19 cellular contexts compared by ENCODE assay signal in the genomic region with DNA sequence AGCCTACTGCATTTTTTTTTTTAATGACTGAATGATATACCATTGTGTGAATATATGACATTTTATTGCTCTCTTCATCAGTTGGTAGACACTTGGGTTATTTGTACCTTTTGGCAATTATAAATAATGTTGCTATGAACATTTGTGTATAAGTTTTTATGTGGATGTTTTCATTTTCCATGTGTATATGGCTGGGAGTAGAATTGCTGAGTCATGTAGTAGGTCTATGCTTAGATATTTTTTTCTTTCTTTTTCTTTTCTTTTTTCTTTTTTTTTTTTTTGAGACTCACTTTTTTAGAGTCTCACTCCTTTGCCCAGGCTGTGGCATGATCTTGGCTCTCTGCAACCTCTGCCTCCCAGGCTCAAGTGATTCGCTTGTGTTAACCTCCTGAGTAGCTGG. TPM values are rescaled to one million over a fixed set of nuclear protein-coding genes. Genes with fewer than 3 reads are reported as not detected.
A peak's percentile ranks its signal among the peaks of the same experiment; 100 is the strongest.
DNase-seq lines count a peak whose midpoint lies in the region; ATAC-seq and TF ChIP-seq lines count a peak whose summit lies in the region.
"Had no signal": no experiment of that assay in that cellular context is flagged by ENCODE, and none has a peak within 500 bp of the region (broad histone marks: within the 10 kb centered on the region; RNA-seq: fewer than 3 reads in every experiment).

No MANE protein-coding gene starts in this region.

- H3K27ac Mint-ChIP-seq in activated T-cell treated with anti-CD3 and anti-CD28 coated beads, Interleukin-2, amount 50 U/mL, for 24 hours: peak overlapping the region; percentile 77
- H3K27ac Mint-ChIP-seq in central memory CD8-positive, alpha-beta T cell (ENCODE audit: low read depth): peak overlapping the region; percentile 21
- peak overlapping the region; percentile 71 for H3K27ac Mint-ChIP-seq in osteocyte (ENCODE audit: unreplicated experiment)
- H3K27ac Mint-ChIP-seq: activated CD4-positive, alpha-beta T cell treated with anti-CD3 and anti-CD28 coated beads, Interleukin-2, amount 10 ng/mL, durations not matched to agents 7 days and 5 days; progenitor cell of endocrine pancreas had no signal

- H3K27ac ChIP-seq in testis: no peak overlapping the region

- 85 to 92% methylated on average over 1 of the region's 1 CpG for WGBS in testis, 2 donors

- H3K4me1 Mint-ChIP-seq in activated T-cell treated with anti-CD3 and anti-CD28 coated beads, Interleukin-2, amount 50 U/mL, for 24 hours (ENCODE audit: low read depth): peaks cover 53% of the 10 kb centered on the region
- peaks cover 27% of the 10 kb centered on the region for H3K4me1 Mint-ChIP-seq in activated T-cell treated with anti-CD3 and anti-CD28 coated beads, Interleukin-2, amount 50 U/mL, for 4 hours (ENCODE audit: low read depth)
- peaks cover 49% of the 10 kb centered on the region for H3K4me1 Mint-ChIP-seq in central memory CD8-positive, alpha-beta T cell
- peaks cover 38% of the 10 kb centered on the region for H3K4me1 Mint-ChIP-seq in osteocyte (ENCODE audit: unreplicated experiment)

- no peaks in the 10 kb centered on the region for H3K36me3 ChIP-seq in testis (ENCODE audit: low read depth, missing control alignments)

- no peak for TF ChIP-seq CTCF in osteocyte (IDR thresholded peaks at IDR 0.05)
- TF ChIP-seq CTCF in testis (IDR thresholded peaks at IDR 0.05): no peak

- no peaks in the 10 kb centered on the region for H3K9me3 Mint-ChIP-seq in activated T-cell treated with anti-CD3 and anti-CD28 coated beads, Interleukin-2, amount 50 U/mL, for 24 hours
- no peaks in the 10 kb centered on the region for H3K9me3 Mint-ChIP-seq in activated T-cell treated with anti-CD3 and anti-CD28 coated beads, Interleukin-2, amount 50 U/mL, for 4 hours
- no peaks in the 10 kb centered on the region for H3K9me3 Mint-ChIP-seq in central memory CD8-positive, alpha-beta T cell
- H3K9me3 Mint-ChIP-seq in osteocyte (ENCODE audit: unreplicated experiment): no peaks in the 10 kb centered on the region

- intact Hi-C loops in testis (cut with DNase I; ENCODE audit: low total_unique reads): no loop called here

- no peak for DNase-seq in activated T-cell treated with anti-CD3 and anti-CD28 coated beads, Interleukin-2, amount 50 U/mL, for 24 hours
- DNase-seq in activated T-cell treated with anti-CD3 and anti-CD28 coated beads, Interleukin-2, amount 50 U/mL, for 4 hours: no peak
- peak; percentile 9 for DNase-seq in OCI-M1 (lab: John Stamatoyannopoulos, UW)
- no peak for DNase-seq in central memory CD8-positive, alpha-beta T cell (ENCODE audit: low spot score in 2 of 2)
- no peak for DNase-seq in osteocyte (ENCODE audit: extremely low spot score, unreplicated experiment)
- no peak for DNase-seq in NOMO-1 (lab: John Stamatoyannopoulos, UW; ENCODE audit: unreplicated experiment in 2 of 2)
- no peak for DNase-seq in testis
- DNase-seq: activated CD4-positive, alpha-beta T cell treated with anti-CD3 and anti-CD28 coated beads, Interleukin-2, amount 10 ng/mL, durations not matched to agents 7 days and 5 days; C1 segment of cervical spinal cord; dorsolateral prefrontal cortex; GDM1; mesenchymal stem cell; naive B cell; NCI-H2029 treated with DMSO at 0.1 percent for 48 hours; NCI-H510A; NK-92 treated with Interleukin-12 subunit alpha and Interleukin-12 subunit beta, amount 100 ng/mL, for 24 hours; substantia nigra had no signal

- H3K27me3 ChIP-seq in testis: no peaks in the 10 kb centered on the region
- H3K27me3 ChIP-seq: dorsolateral prefrontal cortex had no signal

- no peaks in the 10 kb centered on the region for H3K4me1 ChIP-seq in testis

- ATAC-seq in activated T-cell treated with anti-CD3 and anti-CD28 coated beads, Interleukin-2, amount 50 U/mL, for 4 hours: no peak
- ATAC-seq in central memory CD8-positive, alpha-beta T cell (replicated peaks; ENCODE audit: extremely low read depth, poor library complexity, severe bottlenecking): no peak
- no peak for ATAC-seq in GM21737 (IDR thresholded peaks at IDR 0.05; ENCODE audit: unreplicated experiment)

- no peak overlapping the region for H3K4me3 ChIP-seq in testis
- H3K4me3 ChIP-seq: dorsolateral prefrontal cortex had no signal

- no peaks in the 10 kb centered on the region for H3K9me3 ChIP-seq in testis

- no peak for TF ChIP-seq POLR2A in testis (IDR thresholded peaks at IDR 0.05)

- H3K27me3 Mint-ChIP-seq in activated T-cell treated with anti-CD3 and anti-CD28 coated beads, Interleukin-2, amount 50 U/mL, for 24 hours: no peaks in the 10 kb centered on the region
- H3K27me3 Mint-ChIP-seq in activated T-cell treated with anti-CD3 and anti-CD28 coated beads, Interleukin-2, amount 50 U/mL, for 4 hours (ENCODE audit: low read depth): no peaks in the 10 kb centered on the region
- H3K27me3 Mint-ChIP-seq in central memory CD8-positive, alpha-beta T cell: no peaks in the 10 kb centered on the region
- no peaks in the 10 kb centered on the region for H3K27me3 Mint-ChIP-seq in osteocyte (ENCODE audit: unreplicated experiment)
- H3K27me3 Mint-ChIP-seq: activated CD4-positive, alpha-beta T cell treated with anti-CD3 and anti-CD28 coated beads, Interleukin-2, amount 10 ng/mL, durations not matched to agents 7 days and 5 days; naive B cell; progenitor cell of endocrine pancreas had no signal

- H3K4me3 Mint-ChIP-seq in activated T-cell treated with anti-CD3 and anti-CD28 coated beads, Interleukin-2, amount 50 U/mL, for 24 hours: no peak overlapping the region
- no peak overlapping the region for H3K4me3 Mint-ChIP-seq in activated T-cell treated with anti-CD3 and anti-CD28 coated beads, Interleukin-2, amount 50 U/mL, for 4 hours
- no peak overlapping the region for H3K4me3 Mint-ChIP-seq in central memory CD8-positive, alpha-beta T cell
- no peak overlapping the region for H3K4me3 Mint-ChIP-seq in osteocyte (ENCODE audit: unreplicated experiment)
- H3K4me3 Mint-ChIP-seq: activated CD4-positive, alpha-beta T cell treated with anti-CD3 and anti-CD28 coated beads, Interleukin-2, amount 10 ng/mL, durations not matched to agents 7 days and 5 days had no signal

- peaks cover 92% of the 10 kb centered on the region for H3K36me3 Mint-ChIP-seq in activated T-cell treated with anti-CD3 and anti-CD28 coated beads, Interleukin-2, amount 50 U/mL, for 24 hours (ENCODE audit: low read depth)
- H3K36me3 Mint-ChIP-seq in activated T-cell treated with anti-CD3 and anti-CD28 coated beads, Interleukin-2, amount 50 U/mL, for 4 hours (ENCODE audit: insufficient read depth): peaks cover 39% of the 10 kb centered on the region
- peaks cover 10% of the 10 kb centered on the region for H3K36me3 Mint-ChIP-seq in central memory CD8-positive, alpha-beta T cell (ENCODE audit: insufficient read depth)
- peaks cover 29% of the 10 kb centered on the region for H3K36me3 Mint-ChIP-seq in osteocyte (ENCODE audit: unreplicated experiment)

RNA-seq across cellular contexts. Expression of gene FAM120AOS, which starts 32.9 kb away (rescaled TPM):
- total RNA-seq in activated T-cell treated with anti-CD3 and anti-CD28 coated beads, Interleukin-2, amount 50 U/mL, for 4 hours: 10 to 100 TPM; 30.5 to 36.8 (median 34.4) TPM
- 33.9 and 36.4 TPM in 2 replicates for total RNA-seq in osteocyte
- 10 to 100 TPM; 40.9 to 62.0 TPM for total RNA-seq in testis
- polyA plus RNA-seq in testis (ENCODE audit: insufficient read depth, low read depth, low replicate concordance): 34.9 TPM

RNA-seq across cellular contexts. Expression of gene FAM120A, which starts 34.8 kb away (rescaled TPM):
- 100 to 1,000 TPM; 116 to 124 (median 123) TPM for total RNA-seq in activated T-cell treated with anti-CD3 and anti-CD28 coated beads, Interleukin-2, amount 50 U/mL, for 4 hours
- total RNA-seq in osteocyte (93.1 and 95.9 TPM in 2 replicates), testis (10 to 100 TPM; 73.9 to 81.5 TPM)
- 39.3 TPM for polyA plus RNA-seq in testis (ENCODE audit: insufficient read depth, low read depth, low replicate concordance)

Comparison
In these comparisons a context has a peak if more than half of its experiments do, and no peak if none do; other contexts are left out.
1. H3K27ac Mint-ChIP-seq: peak in every context shown above with its lines; median percentile 77 in activated T-cell treated with anti-CD3 and anti-CD28 coated beads, Interleukin-2, amount 50 U/mL, for 24 hours; 71 in osteocyte; 21 in central memory CD8-positive, alpha-beta T cell.